20 cellular contexts compared by ENCODE assay signal in genomic region chr1:151936203-151936602, GRCh38.
"Had no signal": no experiment of that assay in that cellular context is flagged by ENCODE, and none has a peak within 500 bp of the region (broad histone marks: within the 10 kb centered on the region; RNA-seq: fewer than 3 reads in every experiment).

No MANE protein-coding gene starts in this region.

- H3K9me3 ChIP-seq: esophagus squamous epithelium, neutrophil, tibial artery had no signal

- H3K27me3 Mint-ChIP-seq: activated CD4-positive, alpha-beta memory T cell treated with anti-CD3 and anti-CD28 coated beads for 36 hours; activated CD4-positive, alpha-beta T cell treated with anti-CD3 and anti-CD28 coated beads for 36 hours; activated naive CD8-positive, alpha-beta T cell treated with anti-CD3 and anti-CD28 coated beads for 36 hours had no signal

- H3K9me3 Mint-ChIP-seq: activated CD4-positive, alpha-beta memory T cell treated with anti-CD3 and anti-CD28 coated beads for 36 hours; activated naive CD8-positive, alpha-beta T cell treated with anti-CD3 and anti-CD28 coated beads for 36 hours; brain; T-helper 1 cell treated with Interleukin-12 subunit alpha and Interleukin-12 subunit beta and Interleukin-4 antibody, amounts not matched to agents 30 μg/mL and 1 μg/mL, for 36 hours had no signal

- H3K36me3 Mint-ChIP-seq: activated CD4-positive, alpha-beta memory T cell treated with anti-CD3 and anti-CD28 coated beads for 36 hours; activated naive CD8-positive, alpha-beta T cell treated with anti-CD3 and anti-CD28 coated beads for 36 hours; brain; immature natural killer cell had no signal

- H3K4me1 Mint-ChIP-seq: immature natural killer cell had no signal

- ATAC-seq: activated CD4-positive, alpha-beta T cell treated with anti-CD3 and anti-CD28 coated beads for 36 hours; right cardiac atrium had no signal

- H3K4me3 Mint-ChIP-seq: activated CD4-positive, alpha-beta memory T cell treated with anti-CD3 and anti-CD28 coated beads for 36 hours; activated CD4-positive, alpha-beta T cell treated with anti-CD3 and anti-CD28 coated beads for 36 hours; activated naive CD8-positive, alpha-beta T cell treated with anti-CD3 and anti-CD28 coated beads for 36 hours; brain; immature natural killer cell; T-helper 1 cell treated with Interleukin-12 subunit alpha and Interleukin-12 subunit beta and Interleukin-4 antibody, amounts not matched to agents 30 μg/mL and 1 μg/mL, for 36 hours had no signal

- DNase-seq: activated CD4-positive, alpha-beta memory T cell treated with anti-CD3 and anti-CD28 coated beads for 36 hours; activated CD4-positive, alpha-beta T cell treated with anti-CD3 and anti-CD28 coated beads for 36 hours; activated effector memory CD4-positive, alpha-beta T cell treated with anti-CD3 and anti-CD28 coated beads, Interleukin-2, amount 50 U/mL, for 16 hours; activated naive CD8-positive, alpha-beta T cell treated with anti-CD3 and anti-CD28 coated beads for 36 hours; activated T-cell treated with anti-CD3 and anti-CD28 coated beads, Interleukin-2, amount 50 U/mL, for 48 hours; amygdala; central memory CD4-positive, alpha-beta T cell; effector CD4-positive, alpha-beta T cell; esophagus squamous epithelium; foreskin fibroblast; immature natural killer cell; right cardiac atrium; stimulated activated CD4-positive, alpha-beta T cell treated with anti-CD3 and anti-CD28 coated beads, Interleukin-4, amount 100 ng/mL, for 24 hours; stimulated activated naive CD4-positive, alpha-beta T cell; tibial artery had no signal

- H3K27ac Mint-ChIP-seq: activated CD4-positive, alpha-beta memory T cell treated with anti-CD3 and anti-CD28 coated beads for 36 hours; activated CD4-positive, alpha-beta T cell treated with anti-CD3 and anti-CD28 coated beads for 36 hours; activated naive CD8-positive, alpha-beta T cell treated with anti-CD3 and anti-CD28 coated beads for 36 hours; immature natural killer cell; T-helper 1 cell treated with Interleukin-12 subunit alpha and Interleukin-12 subunit beta and Interleukin-4 antibody, amounts not matched to agents 30 μg/mL and 1 μg/mL, for 36 hours had no signal

- H3K4me3 ChIP-seq: coronary artery, esophagus squamous epithelium, skin epidermis, tibial artery had no signal

- H3K27me3 ChIP-seq: esophagus squamous epithelium, tibial artery had no signal

- H3K36me3 ChIP-seq: esophagus squamous epithelium, neutrophil, tibial artery had no signal

- H3K27ac ChIP-seq: coronary artery, esophagus squamous epithelium, neutrophil, skin epidermis, tibial artery had no signal
